ENCODE assay signal across 8 cellular contexts in genomic region chr3:71581451-71581980, GRCh38. TPM values are rescaled to one million over a fixed set of nuclear protein-coding genes. Genes with fewer than 3 reads are reported as not detected.
A peak's percentile ranks its signal among the peaks of the same experiment; 100 is the strongest.
DNase-seq lines count a peak whose midpoint lies in the region; ATAC-seq, FAIRE-seq and TF ChIP-seq lines count a peak whose summit lies in the region.

No MANE protein-coding gene starts in this region.

- H3K27ac Mint-ChIP-seq in CD8-positive, alpha-beta T cell: peak overlapping the region; percentile 92

- 1% methylated on average over 51 of the region's 51 CpGs for WGBS in heart right ventricle, 2 donors

- peak overlapping the region; percentile 91 for H3K4me3 Mint-ChIP-seq in CD8-positive, alpha-beta T cell

- no peaks in the 10 kb centered on the region for H3K27me3 Mint-ChIP-seq in CD8-positive, alpha-beta T cell (ENCODE audit: low read depth)

- peak in 6 of 7 experiments; percentile 7 to 60 (median 31) for DNase-seq in CD8-positive, alpha-beta T cell
- peak; percentile 54 for DNase-seq in activated naive CD4-positive, alpha-beta T cell treated with anti-CD3 and anti-CD28 coated beads, Interleukin-2, amount 50 U/mL, for 16 hours
- DNase-seq in heart right ventricle (peak; percentile 34 to 40), pons (ENCODE audit: low spot score) (peak; percentile 27), GM12891 (ENCODE audit: insufficient read length, low spot score) (no peak), 8988T (no peak)

- H3K4me3 ChIP-seq in CD8-positive, alpha-beta T cell (ENCODE audit: low read depth, low read length): peak overlapping the region; percentile 75
- peak overlapping the region; percentile 93 for H3K4me3 ChIP-seq in OCI-LY1 (ENCODE audit: low read depth, low read length, poor library complexity, severe bottlenecking)
- peak overlapping the region; percentile 63 to 93 (median 81) for H3K4me3 ChIP-seq in heart right ventricle

- FAIRE-seq in GM12891 (lab: Jason Lieb, UNC): no peak

- peaks cover 51% of the 10 kb centered on the region for H3K4me1 Mint-ChIP-seq in CD8-positive, alpha-beta T cell (ENCODE audit: low read depth)

- H3F3A ChIP-seq in OCI-LY1 (ENCODE audit: insufficient read depth, low read length): 0 out of 2 replicates have a peak, but pooled peaks cover 3% of the 10 kb centered on the region

- peaks cover 14% of the 10 kb centered on the region for H3K4me1 ChIP-seq in CD8-positive, alpha-beta T cell (ENCODE audit: insufficient read depth, low read length)
- peaks cover 59% of the 10 kb centered on the region for H3K4me1 ChIP-seq in OCI-LY1 (ENCODE audit: insufficient read depth, low read length, severe bottlenecking)
- peaks cover 0 to 69% (median 46%) of the 10 kb centered on the region in 9 donors for H3K4me1 ChIP-seq in heart right ventricle

- no peak for TF ChIP-seq POLR2A in GM12891 (IDR thresholded peaks at IDR 0.05; ENCODE audit: low read depth, low read length)

- H2AFZ ChIP-seq in OCI-LY1 (ENCODE audit: low read length): no peak overlapping the region

- intact Hi-C loops in CD8-positive, alpha-beta T cell (cut with DNase I, micrococcal nuclease): loop anchor here (5.0 to 10.0 kb wide), 8 partner anchors 84 to 1416 kb away; partner anchors contain the start of genes EIF4E3 (in 1 of the 2) and PPP4R2 (in 1 of the 2)
- intact Hi-C loops in heart right ventricle (cut with DNase I): loop anchor here in 8 of 10 donors (5.0 to 10.0 kb wide), 19 partner anchors 137 to 1027 kb away; no protein-coding TSS in a partner anchor

- peak overlapping the region; percentile 96 for H3K4me2 ChIP-seq in OCI-LY1 (ENCODE audit: low read length)

- no peaks in the 10 kb centered on the region for H3K9me2 ChIP-seq in OCI-LY1 (ENCODE audit: low read depth, low read length)

- H3K27ac ChIP-seq in CD8-positive, alpha-beta T cell (ENCODE audit: low read depth, low read length): no peak overlapping the region
- H3K27ac ChIP-seq in OCI-LY1 (ENCODE audit: low read depth, low read length, poor library complexity, severe bottlenecking): peak overlapping the region; percentile 98
- H3K27ac ChIP-seq in heart right ventricle: peak overlapping the region; percentile 95 to 99 (median 98)

- H4K20me1 ChIP-seq in OCI-LY1 (ENCODE audit: insufficient read depth, low read length): no peaks in the 10 kb centered on the region

- H3K36me3 ChIP-seq in CD8-positive, alpha-beta T cell (ENCODE audit: insufficient read depth, low read length): no peaks in the 10 kb centered on the region
- peaks cover 19% of the 10 kb centered on the region; the same call in 1 of the 2 replicates for H3K36me3 ChIP-seq in OCI-LY1 (ENCODE audit: insufficient read depth, low read length)
- no peaks in the 10 kb centered on the region for H3K36me3 ChIP-seq in heart right ventricle

- peak; percentile 12 for ATAC-seq in CD8-positive, alpha-beta T cell
- ATAC-seq in heart right ventricle (peak in 6 of 8 donors; percentile 15 to 42 (median 22)), HG03280 (IDR thresholded peaks at IDR 0.05; ENCODE audit: unreplicated experiment) (no peak)

- peak overlapping the region; percentile 96 for H3K9ac ChIP-seq in OCI-LY1 (ENCODE audit: low read length)

- H3K36me3 Mint-ChIP-seq in CD8-positive, alpha-beta T cell: peaks cover 15% of the 10 kb centered on the region

- no peak for TF ChIP-seq CTCF in CD8-positive, alpha-beta T cell (IDR thresholded peaks at IDR 0.05)
- TF ChIP-seq CTCF in OCI-LY1 (IDR thresholded peaks at IDR 0.05; ENCODE audit: low read length) (0 out of 2 replicates have a peak, but pooled peaks have one; percentile 6), heart right ventricle (IDR thresholded peaks at IDR 0.05) (peak in 2 of 9 donors; percentile 11)

- H3K9me3 Mint-ChIP-seq in CD8-positive, alpha-beta T cell: no peaks in the 10 kb centered on the region

- POLR2A ChIA-PET in CD8-positive, alpha-beta T cell (lab: Charles Lee): interaction anchor here (1.4 to 1.7 kb wide), 3 partner anchors 86 to 451 kb away, joined by 6 to 7 read pairs (median 7); no protein-coding TSS in a partner anchor

- peaks cover 50% of the 10 kb centered on the region for H3K79me2 ChIP-seq in OCI-LY1 (ENCODE audit: insufficient read depth, low read length)

- no peaks in the 10 kb centered on the region for H3K27me3 ChIP-seq in CD8-positive, alpha-beta T cell (ENCODE audit: insufficient read depth, low read length)
- H3K27me3 ChIP-seq in OCI-LY1 (ENCODE audit: insufficient read depth, low read length): no peaks in the 10 kb centered on the region
- H3K27me3 ChIP-seq in heart right ventricle: no peaks in the 10 kb centered on the region

- CTCF ChIA-PET in CD8-positive, alpha-beta T cell (lab: Charles Lee): interaction anchor here (1.0 to 1.4 kb wide), 3 partner anchors 11 to 1031 kb away, joined by 3 to 6 read pairs (median 4); no protein-coding TSS in a partner anchor

- no peaks in the 10 kb centered on the region for H3K9me3 ChIP-seq in CD8-positive, alpha-beta T cell (ENCODE audit: low read length)
- H3K9me3 ChIP-seq in OCI-LY1 (ENCODE audit: low read length) (no peaks in the 10 kb centered on the region), heart right ventricle (no peaks in the 10 kb centered on the region)

TF ChIP-seq in GM12891, 5 proteins besides CTCF, POLR2A, EP300 and RAD21:
- TF ChIP-seq POU2F2 (IDR thresholded peaks at IDR 0.05; ENCODE audit: low read depth, low read length) (no peak), PAX5 (IDR thresholded peaks at IDR 0.05; ENCODE audit: insufficient read depth, low read length, severe bottlenecking) (no peak), TAF1 (IDR thresholded peaks at IDR 0.05; ENCODE audit: low read depth, low read length) (no peak), POLR2AphosphoS5 (IDR thresholded peaks at IDR 0.05; ENCODE audit: low read depth, low read length) (no peak), SPI1 (IDR thresholded peaks at IDR 0.05; ENCODE audit: low read depth, low read length) (no peak)
TF ChIP-seq in GM12891: peak in this region for 0.

RNA-seq across cellular contexts. Expression of gene FOXP1, which starts 2.0 kb away (rescaled TPM):
- total RNA-seq in CD8-positive, alpha-beta T cell: 100 to 1,000 TPM; 411 to 413 TPM
- 10 to 100 TPM; 36.1 to 56.0 (median 46.1) TPM for total RNA-seq in heart right ventricle
- 10 to 100 TPM in 1 of 2 donors, 1 to 10 TPM in 1; 4.8 to 26.0 TPM for polyA plus RNA-seq in heart right ventricle
- polyA plus RNA-seq in GM12891 (2012; ENCODE audit: low read depth, missing spikeins): 0.47 TPM

Comparison
In these comparisons a context has a peak if more than half of its experiments do, and no peak if none do; other contexts are left out.
1. DNase-seq: peak in CD8-positive, alpha-beta T cell (6 of 7), activated naive CD4-positive, alpha-beta T cell treated with anti-CD3 and anti-CD28 coated beads, Interleukin-2, amount 50 U/mL, for 16 hours (single experiment), heart right ventricle (2 of 2) and pons (single experiment); none in GM12891 (single experiment) and 8988T (single experiment).
2. RNA of gene FOXP1, which starts 2.0 kb away (total RNA-seq): 411 to 413 TPM in CD8-positive, alpha-beta T cell; 36.1 to 56.0 TPM in heart right ventricle; every median in the first group is over 4 times any median in the second.
3. Peak in every context shown above with its lines, with median percentiles within 50 percentile points of each other: H3K4me3 ChIP-seq.